ENCODE assay signal across 20 cellular contexts in the genomic region with DNA sequence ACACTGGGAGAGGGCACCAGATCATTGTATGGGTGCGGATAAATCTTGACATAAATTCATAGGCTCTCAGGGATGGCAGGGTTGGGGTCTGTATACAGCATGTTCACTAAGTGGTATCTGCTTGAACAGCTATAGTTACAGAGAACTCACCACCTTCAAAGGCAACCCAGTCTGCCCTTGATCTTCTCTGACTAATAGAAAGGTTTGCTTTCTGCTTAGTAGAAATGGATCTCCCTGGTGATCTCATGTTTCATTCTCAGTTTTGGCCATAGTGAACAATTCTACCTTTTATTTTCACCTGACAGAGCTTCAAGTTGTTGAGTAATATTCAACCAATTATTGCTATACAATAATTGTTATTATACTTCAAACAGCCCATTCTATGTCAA.
A peak's percentile ranks its signal among the peaks of the same experiment; 100 is the strongest.
DNase-seq lines count a peak whose midpoint lies in the region; ATAC-seq and TF ChIP-seq lines count a peak whose summit lies in the region.
"Had no signal": no experiment of that assay in that cellular context is flagged by ENCODE, and none has a peak within 500 bp of the region (broad histone marks: within the 10 kb centered on the region; RNA-seq: fewer than 3 reads in every experiment).

No MANE protein-coding gene starts in this region.

- TF ChIP-seq CTCF in GM12865 (IDR thresholded peaks at IDR 0.05; ENCODE audit: insufficient read depth, low read depth, low read length, missing control alignments) (no peak), GM20000 (IDR thresholded peaks at IDR 0.05; ENCODE audit: extremely low read depth, missing control alignments) (no peak)

- DNase-seq in GM12865 (ENCODE audit: low read depth): peak; percentile 33
- DNase-seq in 8988T: no peak
- no peak for DNase-seq in NCI-H187 treated with DMSO at 0.1 percent for 48 hours (lab: John Stamatoyannopoulos, UW)
- DNase-seq in GM20000 (ENCODE audit: low spot score): no peak
- no peak for DNase-seq in hippocampal formation (lab: John Stamatoyannopoulos, UW)
- DNase-seq: activated CD8-positive, alpha-beta memory T cell treated with anti-CD3 and anti-CD28 coated beads for 24 hours; activated effector memory CD4-positive, alpha-beta T cell treated with Interleukin-2 at 50 U/mL for 16 hours; anterior cingulate cortex; effector CD8-positive, alpha-beta T cell; esophagus squamous epithelium; Karpas-422; left ventricle myocardium superior; NCI-H1092 treated with DMSO at 0.1 percent for 48 hours; NCI-H526 treated with DMSO at 0.1 percent for 48 hours; SHP77; spleen; thyroid gland had no signal

- H3K4me3 ChIP-seq in GM12865 (ENCODE audit: low read depth, low read length): no peak overlapping the region
- H3K4me3 ChIP-seq: esophagus squamous epithelium, spleen, thyroid gland had no signal

- ATAC-seq in GM18498 (IDR thresholded peaks at IDR 0.05; ENCODE audit: unreplicated experiment) (peak; percentile 51), GM21786 (IDR thresholded peaks at IDR 0.05; ENCODE audit: unreplicated experiment) (peak; percentile 60), HG03280 (IDR thresholded peaks at IDR 0.05; ENCODE audit: unreplicated experiment) (peak; percentile 54)
